ENCODE assay signal across 18 cellular contexts in the genomic region with DNA sequence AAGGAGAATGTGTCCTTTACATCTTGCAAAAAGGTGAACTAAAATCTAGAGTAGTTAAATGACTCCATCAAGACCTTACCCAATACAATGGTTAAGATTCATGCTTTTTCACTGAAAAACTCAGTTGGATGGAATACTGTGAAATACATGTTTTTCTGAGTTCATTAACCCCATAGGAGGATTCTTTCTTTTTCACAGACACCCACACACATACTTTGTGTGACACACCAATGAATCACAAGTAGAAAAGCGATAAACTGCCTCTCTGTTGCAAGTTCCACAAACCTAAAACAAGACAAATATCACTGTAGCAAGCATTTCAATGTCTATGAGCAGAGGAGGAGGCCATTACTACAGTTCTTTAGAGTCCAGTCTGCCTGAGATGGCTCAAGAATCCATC.
DNase-seq lines count a peak whose midpoint lies in the region; ATAC-seq and TF ChIP-seq lines count a peak whose summit lies in the region.
"Had no signal": no experiment of that assay in that cellular context is flagged by ENCODE, and none has a peak within 500 bp of the region (broad histone marks: within the 10 kb centered on the region; RNA-seq: fewer than 3 reads in every experiment).

No MANE protein-coding gene starts in this region.

- H3K27ac ChIP-seq in vagina = no peak overlapping the region
- H3K27ac ChIP-seq: BLaER1 treated with 17β-estradiol and CSF1 and Interleukin-3, amounts not matched to agents 10 nM and 100 nM; HL-60; stomach had no signal

- H3K36me3 ChIP-seq in vagina = no peaks in the 10 kb centered on the region
- H3K36me3 ChIP-seq: BLaER1 treated with 17β-estradiol and CSF1 and Interleukin-3, amounts not matched to agents 10 nM and 100 nM; stomach had no signal

- no peaks in the 10 kb centered on the region for H3K27me3 ChIP-seq in vagina
- H3K27me3 ChIP-seq: BLaER1 treated with 17β-estradiol and CSF1 and Interleukin-3, amounts not matched to agents 10 nM and 100 nM; stomach had no signal

- H3K9me3 ChIP-seq in vagina = no peaks in the 10 kb centered on the region
- H3K9me3 ChIP-seq: stomach had no signal

- POLR2A ChIA-PET in HEK293T (lab: Yijun Ruan, JAX) = no interaction called here

- DNase-seq in AG20443 (ENCODE audit: low spot score) (peak; percentile 72), LHCN-M2 (ENCODE audit: low read depth) (peak; percentile 57), choroid plexus epithelial cell (ENCODE audit: low read depth) (peak; percentile 76), non-pigmented ciliary epithelial cell (ENCODE audit: low read depth) (peak; percentile 79), HEK293T (ENCODE audit: extremely low spot score) (no peak), vagina (ENCODE audit: extremely low spot score in 2 of 2) (no peak)
- DNase-seq in stimulated activated naive CD8-positive, alpha-beta T cell treated with anti-CD3 and anti-CD28 coated beads, Interleukin-15, Interleukin-2, amounts not matched to agents 100 U/mL and 50 U/mL, for 24 hours = no peak
- DNase-seq: activated CD4-positive, alpha-beta T cell treated with anti-CD3 and anti-CD28 coated beads, Interleukin-2, amount 50 U/mL, for 48 hours; activated T-cell treated with anti-CD3 and anti-CD28 coated beads, Interleukin-2, amount 50 U/mL, for 4 hours; DMS 273 treated with DMSO at 0.1 percent for 48 hours; KG1; natural killer cell; NCI-H1436; RPMI8226; stomach had no signal

- H3K4me1 ChIP-seq in vagina = no peaks in the 10 kb centered on the region
- H3K4me1 ChIP-seq: stomach had no signal

- no peak for TF ChIP-seq POLR2A in vagina (IDR thresholded peaks at IDR 0.05)

- intact Hi-C loops in vagina (cut with DNase I) = no loop called here

- TF ChIP-seq CTCF in choroid plexus epithelial cell (conservative IDR thresholded peaks at IDR 0.05; ENCODE audit: low read depth, low read length) (no peak), vagina (IDR thresholded peaks at IDR 0.05) (no peak)

- CTCF ChIA-PET in HEK293T (lab: Yijun Ruan, JAX) = no interaction called here

- ATAC-seq in HG02588 (IDR thresholded peaks at IDR 0.05; ENCODE audit: unreplicated experiment) = no peak
- ATAC-seq in stimulated activated naive CD8-positive, alpha-beta T cell treated with anti-CD3 and anti-CD28 coated beads, Interleukin-15, Interleukin-2, amounts not matched to agents 100 U/mL and 50 U/mL, for 24 hours = no peak
- ATAC-seq: activated T-cell treated with anti-CD3 and anti-CD28 coated beads, Interleukin-2, amount 50 U/mL, for 4 hours; natural killer cell had no signal

- no peak overlapping the region for H3K4me3 ChIP-seq in choroid plexus epithelial cell (ENCODE audit: low read depth, low read length)
- no peak overlapping the region for H3K4me3 ChIP-seq in vagina
- H3K4me3 ChIP-seq: BLaER1 treated with 17β-estradiol and CSF1 and Interleukin-3, amounts not matched to agents 10 nM and 100 nM; stomach had no signal

TF ChIP-seq in HEK293T, 16 proteins besides CTCF, POLR2A, EP300 and RAD21:
- no peak for TF ChIP-seq ZNF384 (IDR thresholded peaks at IDR 0.05)

Comparison
In these comparisons a context has a peak if more than half of its experiments do, and no peak if none do; other contexts are left out.
1. DNase-seq: peak in AG20443 (single experiment), LHCN-M2 (single experiment), choroid plexus epithelial cell (single experiment) and non-pigmented ciliary epithelial cell (single experiment); none in HEK293T (single experiment), stimulated activated naive CD8-positive, alpha-beta T cell treated with anti-CD3 and anti-CD28 coated beads, Interleukin-15, Interleukin-2, amounts not matched to agents 100 U/mL and 50 U/mL, for 24 hours (single experiment) and vagina (0 of 2).